ENCODE assay signal across 34 cellular contexts in genomic region chr2:166433457-166433856, GRCh38. TPM values are rescaled to one million over a fixed set of nuclear protein-coding genes. Genes with fewer than 3 reads are reported as not detected.
"Had no signal": no experiment of that assay in that cellular context is flagged by ENCODE, and none has a peak within 500 bp of the region (broad histone marks: within the 10 kb centered on the region; RNA-seq: fewer than 3 reads in every experiment).

No MANE protein-coding gene starts in this region.

- H3K4me1 ChIP-seq: ascending aorta, esophagus squamous epithelium, gastroesophageal sphincter, heart right ventricle had no signal

- H3K4me3 Mint-ChIP-seq: activated CD4-positive, alpha-beta memory T cell treated with anti-CD3 and anti-CD28 coated beads for 36 hours; activated CD4-positive, alpha-beta T cell treated with anti-CD3 and anti-CD28 coated beads for 36 hours; activated CD4-positive, alpha-beta T cell treated with anti-CD3 and anti-CD28 coated beads, Interleukin-2, amount 10 ng/mL, durations not matched to agents 24 days and 14 days; activated CD8-positive, alpha-beta memory T cell treated with anti-CD3 and anti-CD28 coated beads, Interleukin-2, amount 10 ng/mL, durations not matched to agents 7 days and 5 days; activated CD8-positive, alpha-beta T cell treated with anti-CD3 and anti-CD28 coated beads, Interleukin-2, amount 10 ng/mL, durations not matched to agents 7 days and 5 days; activated naive CD4-positive, alpha-beta T cell treated with anti-CD3 and anti-CD28 coated beads, Interleukin-2, amount 10 ng/mL, durations not matched to agents 7 days and 5 days; activated naive CD8-positive, alpha-beta T cell treated with anti-CD3 and anti-CD28 coated beads, Interleukin-2, amount 10 ng/mL, durations not matched to agents 7 days and 5 days; effector memory CD8-positive, alpha-beta T cell; T-helper 17 cell; T-helper 2 cell treated with Interferon-gamma antibody and Interleukin-4, amounts not matched to agents 5 μg/mL and 100 μg/mL, for 36 hours had no signal

- H3K4me3 ChIP-seq: ascending aorta, esophagus squamous epithelium, gastroesophageal sphincter, heart right ventricle had no signal

- H3K36me3 Mint-ChIP-seq: activated CD4-positive, alpha-beta memory T cell treated with anti-CD3 and anti-CD28 coated beads for 36 hours; activated CD8-positive, alpha-beta memory T cell treated with anti-CD3 and anti-CD28 coated beads, Interleukin-2, amount 10 ng/mL, durations not matched to agents 7 days and 5 days; activated naive CD4-positive, alpha-beta T cell treated with anti-CD3 and anti-CD28 coated beads, Interleukin-2, amount 10 ng/mL, durations not matched to agents 7 days and 5 days; activated naive CD4-positive, alpha-beta T cell treated with anti-CD3 and anti-CD28 coated beads, Interleukin-2, amount 50 U/mL, for 72 hours; activated naive CD8-positive, alpha-beta T cell treated with anti-CD3 and anti-CD28 coated beads, Interleukin-2, amount 10 ng/mL, durations not matched to agents 7 days and 5 days had no signal

- ATAC-seq: activated CD4-positive, alpha-beta T cell treated with anti-CD3 and anti-CD28 coated beads for 36 hours; activated CD8-positive, alpha-beta memory T cell treated with anti-CD3 and anti-CD28 coated beads, Interleukin-2, amount 10 ng/mL, durations not matched to agents 7 days and 5 days; activated CD8-positive, alpha-beta T cell treated with anti-CD3 and anti-CD28 coated beads, Interleukin-2, amount 10 ng/mL, durations not matched to agents 7 days and 5 days; activated naive CD4-positive, alpha-beta T cell treated with anti-CD3 and anti-CD28 coated beads, Interleukin-2, amount 50 U/mL, for 72 hours; effector memory CD8-positive, alpha-beta T cell; gastroesophageal sphincter; heart right ventricle; T-helper 17 cell had no signal

- H3K9me3 ChIP-seq: ascending aorta, esophagus squamous epithelium, gastroesophageal sphincter had no signal

- H3K27ac ChIP-seq: ascending aorta, brain microvascular endothelial cell, epithelial cell of prostate, esophagus squamous epithelium, gastroesophageal sphincter, heart right ventricle, WERI-Rb-1 had no signal

- FAIRE-seq: bronchial epithelial cell, colon had no signal

- H3K27me3 ChIP-seq: ascending aorta, brain microvascular endothelial cell, esophagus squamous epithelium, gastroesophageal sphincter, heart right ventricle had no signal

- H3K4me1 Mint-ChIP-seq: activated CD4-positive, alpha-beta T cell treated with anti-CD3 and anti-CD28 coated beads for 36 hours; activated CD4-positive, alpha-beta T cell treated with anti-CD3 and anti-CD28 coated beads, Interleukin-2, amount 10 ng/mL, durations not matched to agents 24 days and 14 days; activated CD8-positive, alpha-beta memory T cell treated with anti-CD3 and anti-CD28 coated beads, Interleukin-2, amount 10 ng/mL, durations not matched to agents 7 days and 5 days; activated naive CD4-positive, alpha-beta T cell treated with anti-CD3 and anti-CD28 coated beads, Interleukin-2, amount 10 ng/mL, durations not matched to agents 7 days and 5 days; activated naive CD8-positive, alpha-beta T cell treated with anti-CD3 and anti-CD28 coated beads, Interleukin-2, amount 10 ng/mL, durations not matched to agents 7 days and 5 days; T-helper 17 cell had no signal

- H3K27me3 Mint-ChIP-seq: activated CD4-positive, alpha-beta memory T cell treated with anti-CD3 and anti-CD28 coated beads for 36 hours; activated CD4-positive, alpha-beta T cell treated with anti-CD3 and anti-CD28 coated beads for 36 hours; activated CD4-positive, alpha-beta T cell treated with anti-CD3 and anti-CD28 coated beads, Interleukin-2, amount 10 ng/mL, durations not matched to agents 24 days and 14 days; activated CD8-positive, alpha-beta memory T cell treated with anti-CD3 and anti-CD28 coated beads, Interleukin-2, amount 10 ng/mL, durations not matched to agents 7 days and 5 days; activated naive CD4-positive, alpha-beta T cell treated with anti-CD3 and anti-CD28 coated beads, Interleukin-2, amount 10 ng/mL, durations not matched to agents 7 days and 5 days; effector memory CD8-positive, alpha-beta T cell; T-helper 17 cell had no signal

- H3K9me3 Mint-ChIP-seq: activated CD4-positive, alpha-beta memory T cell treated with anti-CD3 and anti-CD28 coated beads for 36 hours; activated CD4-positive, alpha-beta T cell treated with anti-CD3 and anti-CD28 coated beads, Interleukin-2, amount 10 ng/mL, durations not matched to agents 24 days and 14 days; activated naive CD4-positive, alpha-beta T cell treated with anti-CD3 and anti-CD28 coated beads, Interleukin-2, amount 10 ng/mL, durations not matched to agents 7 days and 5 days; activated naive CD4-positive, alpha-beta T cell treated with anti-CD3 and anti-CD28 coated beads, Interleukin-2, amount 50 U/mL, for 72 hours; activated naive CD8-positive, alpha-beta T cell treated with anti-CD3 and anti-CD28 coated beads, Interleukin-2, amount 10 ng/mL, durations not matched to agents 7 days and 5 days; T-helper 2 cell treated with Interferon-gamma antibody and Interleukin-4, amounts not matched to agents 5 μg/mL and 100 μg/mL, for 36 hours had no signal

- DNase-seq: activated CD4-positive, alpha-beta memory T cell treated with anti-CD3 and anti-CD28 coated beads for 36 hours; activated CD4-positive, alpha-beta T cell treated with anti-CD3 and anti-CD28 coated beads for 36 hours; activated CD4-positive, alpha-beta T cell treated with anti-CD3 and anti-CD28 coated beads, Interleukin-2, amount 10 ng/mL, durations not matched to agents 24 days and 14 days; activated CD4-positive, CD25-positive, alpha-beta regulatory T cell; activated CD4-positive, CD25-positive, alpha-beta regulatory T cell treated with anti-CD3 and anti-CD28 coated beads, Interleukin-2, amount 50 U/mL, for 72 hours; activated CD8-positive, alpha-beta memory T cell treated with anti-CD3 and anti-CD28 coated beads, Interleukin-2, amount 10 ng/mL, durations not matched to agents 7 days and 5 days; activated CD8-positive, alpha-beta memory T cell treated with anti-CD3 and anti-CD28 coated beads, Interleukin-2, amount 50 U/mL, for 4 hours; activated CD8-positive, alpha-beta T cell treated with anti-CD3 and anti-CD28 coated beads, Interleukin-2, amount 10 ng/mL, durations not matched to agents 7 days and 5 days; activated gamma-delta T cell; activated naive CD4-positive, alpha-beta T cell; activated naive CD4-positive, alpha-beta T cell treated with anti-CD3 and anti-CD28 coated beads, Interleukin-2, amount 10 ng/mL, durations not matched to agents 7 days and 5 days; activated naive CD8-positive, alpha-beta T cell treated with anti-CD3 and anti-CD28 coated beads, Interleukin-2, amount 10 ng/mL, durations not matched to agents 7 days and 5 days; activated T-cell treated with anti-CD3 and anti-CD28 coated beads, Interleukin-2, amount 50 U/mL, for 1 hour; activated T-cell treated with anti-CD3 and anti-CD28 coated beads, Interleukin-2, amount 50 U/mL, for 48 hours; brain microvascular endothelial cell; cortex of kidney; dermis blood vessel endothelial cell; effector CD4-positive, alpha-beta T cell; effector memory CD8-positive, alpha-beta T cell; esophagus squamous epithelium; foreskin melanocyte; heart right ventricle; T-helper 1 cell; T-helper 17 cell; T1000; WERI-Rb-1 had no signal

- H3K27ac Mint-ChIP-seq: activated CD4-positive, alpha-beta memory T cell treated with anti-CD3 and anti-CD28 coated beads for 36 hours; activated CD4-positive, alpha-beta T cell treated with anti-CD3 and anti-CD28 coated beads for 36 hours; activated CD4-positive, alpha-beta T cell treated with anti-CD3 and anti-CD28 coated beads, Interleukin-2, amount 10 ng/mL, durations not matched to agents 24 days and 14 days; activated CD8-positive, alpha-beta memory T cell treated with anti-CD3 and anti-CD28 coated beads, Interleukin-2, amount 10 ng/mL, durations not matched to agents 7 days and 5 days; activated CD8-positive, alpha-beta T cell treated with anti-CD3 and anti-CD28 coated beads, Interleukin-2, amount 10 ng/mL, durations not matched to agents 7 days and 5 days; activated naive CD4-positive, alpha-beta T cell treated with anti-CD3 and anti-CD28 coated beads, Interleukin-2, amount 10 ng/mL, durations not matched to agents 7 days and 5 days; activated naive CD4-positive, alpha-beta T cell treated with anti-CD3 and anti-CD28 coated beads, Interleukin-2, amount 50 U/mL, for 72 hours; activated naive CD8-positive, alpha-beta T cell treated with anti-CD3 and anti-CD28 coated beads, Interleukin-2, amount 10 ng/mL, durations not matched to agents 7 days and 5 days; effector memory CD8-positive, alpha-beta T cell; T-helper 17 cell; T-helper 2 cell treated with Interferon-gamma antibody and Interleukin-4, amounts not matched to agents 5 μg/mL and 100 μg/mL, for 36 hours had no signal

- H3K36me3 ChIP-seq: ascending aorta, brain microvascular endothelial cell, esophagus squamous epithelium, gastroesophageal sphincter, WERI-Rb-1 had no signal

RNA-seq across cellular contexts. Expression of gene SCN9A, which starts 57.7 kb away (rescaled TPM):
- total RNA-seq: activated CD4-positive, alpha-beta memory T cell treated with anti-CD3 and anti-CD28 coated beads for 36 hours; activated CD4-positive, alpha-beta T cell treated with anti-CD3 and anti-CD28 coated beads, Interleukin-2, amount 10 ng/mL, durations not matched to agents 24 days and 14 days; activated CD8-positive, alpha-beta memory T cell treated with anti-CD3 and anti-CD28 coated beads for 36 hours; activated CD8-positive, alpha-beta memory T cell treated with anti-CD3 and anti-CD28 coated beads, Interleukin-2, amount 10 ng/mL, durations not matched to agents 7 days and 5 days; activated naive CD8-positive, alpha-beta T cell treated with anti-CD3 and anti-CD28 coated beads, Interleukin-2, amount 10 ng/mL, durations not matched to agents 7 days and 5 days had no signal
